ENCODE assay signal across 14 cellular contexts in genomic region chr9:127982912-127983311, GRCh38. TPM values are rescaled to one million over a fixed set of nuclear protein-coding genes. Genes with fewer than 3 reads are reported as not detected.
A peak's percentile ranks its signal among the peaks of the same experiment; 100 is the strongest.
DNase-seq lines count a peak whose midpoint lies in the region; ATAC-seq and TF ChIP-seq lines count a peak whose summit lies in the region.
"Had no signal": no experiment of that assay in that cellular context is flagged by ENCODE, and none has a peak within 500 bp of the region (broad histone marks: within the 10 kb centered on the region; RNA-seq: fewer than 3 reads in every experiment).

No MANE protein-coding gene starts in this region.

- H2AFZ ChIP-seq in OCI-LY7 (ENCODE audit: low read length), result no peak overlapping the region; the same call in 1 of the 2 replicates

- H3K9me3 Mint-ChIP-seq in activated T-cell treated with anti-CD3 and anti-CD28 coated beads, Interleukin-2, amount 50 U/mL, for 4 hours, result no peaks in the 10 kb centered on the region
- H3K9me3 Mint-ChIP-seq in dendritic cell treated with granulocyte-macrophage colony-stimulating factor and Interleukin-4, amounts not matched to agents 40 ng/mL and 50 ng/mL, for 4 days, result no peaks in the 10 kb centered on the region
- H3K9me3 Mint-ChIP-seq: HFFc6 had no signal

- ATAC-seq in activated T-cell treated with anti-CD3 and anti-CD28 coated beads, Interleukin-2, amount 50 U/mL, for 4 hours, result no peak
- ATAC-seq in psoas muscle (no peak), HG03196 (IDR thresholded peaks at IDR 0.05; ENCODE audit: unreplicated experiment) (no peak)

- no peaks in the 10 kb centered on the region for H3K27me3 ChIP-seq in psoas muscle (ENCODE audit: insufficient read depth in 3 of 3, low read length in 2 of 3)
- H3K27me3 ChIP-seq: dorsolateral prefrontal cortex had no signal

- no peaks in the 10 kb centered on the region for H3K9me2 ChIP-seq in OCI-LY7 (ENCODE audit: insufficient read depth, low read length)

- POLR2A ChIA-PET in OCI-LY7 (lab: Charles Lee), result interaction anchor here (0.6 to 3.5 kb wide), 8 partner anchors 12 to 204 kb away, joined by 3 to 25 read pairs (median 6); partner anchors contain the start of gene SH2D3C

- TF ChIP-seq CTCF in OCI-LY7 (conservative IDR thresholded peaks at IDR 0.05; ENCODE audit: low read length) (no peak), psoas muscle (IDR thresholded peaks at IDR 0.05) (no peak)

- peaks cover 10% of the 10 kb centered on the region; the same call in 1 of the 2 replicates for H4K20me1 ChIP-seq in OCI-LY7 (ENCODE audit: insufficient read depth, low read length)

- H3K4me1 ChIP-seq in OCI-LY7 (ENCODE audit: insufficient read depth, low read length, poor library complexity, severe bottlenecking), result peaks cover 65% of the 10 kb centered on the region
- H3K4me1 ChIP-seq in psoas muscle, result peaks cover 36% of the 10 kb centered on the region

- H3K4me3 ChIP-seq in OCI-LY7 (ENCODE audit: low read depth, low read length, poor library complexity, severe bottlenecking), result peak overlapping the region; percentile 47
- no peak overlapping the region for H3K4me3 ChIP-seq in psoas muscle
- H3K4me3 ChIP-seq: dorsolateral prefrontal cortex, thoracic aorta had no signal

- H3K9me3 ChIP-seq in OCI-LY7 (ENCODE audit: low read length) (no peaks in the 10 kb centered on the region), psoas muscle (no peaks in the 10 kb centered on the region)
- H3K9me3 ChIP-seq: thoracic aorta had no signal

- no TSS peak for BruUV-seq in OCI-LY7 (replicated peaks; lab: Mats Ljungman, UMichigan)

- CTCF ChIA-PET in OCI-LY7 (lab: Charles Lee; ENCODE audit: unreplicated experiment), result interaction anchor here (0.8 kb wide), 1 partner anchor 27 kb away, joined by 3 read pairs; no protein-coding TSS in a partner anchor

- H3K4me2 ChIP-seq in OCI-LY7 (ENCODE audit: low read length), result peak overlapping the region; percentile 92

- H3K4me3 Mint-ChIP-seq in activated T-cell treated with anti-CD3 and anti-CD28 coated beads, Interleukin-2, amount 50 U/mL, for 4 hours, result peak overlapping the region; percentile 0
- no peak overlapping the region for H3K4me3 Mint-ChIP-seq in dendritic cell treated with granulocyte-macrophage colony-stimulating factor and Interleukin-4, amounts not matched to agents 40 ng/mL and 50 ng/mL, for 4 days
- H3K4me3 Mint-ChIP-seq: HFFc6 had no signal

- intact Hi-C loops in OCI-LY7 (cut with micrococcal nuclease; ENCODE audit: unreplicated experiment), result loop anchor here (1.0 to 5.0 kb wide), 2 partner anchors 52 to 206 kb away; partner anchors contain the start of gene SH2D3C
- intact Hi-C loops in dendritic cell treated with granulocyte-macrophage colony-stimulating factor and Interleukin-4, amounts not matched to agents 40 ng/mL and 50 ng/mL, for 4 days (cut with micrococcal nuclease), result no loop called here
- intact Hi-C loops in psoas muscle (cut with DNase I), result no loop called here

- peaks cover 36% of the 10 kb centered on the region for H3K79me2 ChIP-seq in OCI-LY7 (ENCODE audit: insufficient read depth, low read depth, low read length)

- H3K36me3 ChIP-seq in OCI-LY7 (ENCODE audit: insufficient read depth, low read length) (peaks cover 17% of the 10 kb centered on the region), psoas muscle (ENCODE audit: insufficient read depth in 1 of 2, low read depth in 1 of 2) (no peaks in the 10 kb centered on the region)
- H3K36me3 ChIP-seq: thoracic aorta had no signal

- no peaks in the 10 kb centered on the region for H3K27me3 Mint-ChIP-seq in activated T-cell treated with anti-CD3 and anti-CD28 coated beads, Interleukin-2, amount 50 U/mL, for 4 hours (ENCODE audit: low read depth)
- H3K27me3 Mint-ChIP-seq in dendritic cell treated with granulocyte-macrophage colony-stimulating factor and Interleukin-4, amounts not matched to agents 40 ng/mL and 50 ng/mL, for 4 days, result peaks cover 20% of the 10 kb centered on the region

- DNase-seq in activated T-cell treated with anti-CD3 and anti-CD28 coated beads, Interleukin-2, amount 50 U/mL, for 4 hours, result no peak
- DNase-seq in activated T-cell treated with anti-CD3 and anti-CD28 coated beads for 4 hours (no peak), OCI-LY7 (ENCODE audit: low spot score) (peak; percentile 47), psoas muscle (no peak), activated gamma-delta T cell treated with Interleukin-2 at 50 U/mL for 16 hours (no peak), NCI-H146 treated with DMSO at 0.1 percent for 48 hours (lab: John Stamatoyannopoulos, UW; ENCODE audit: unreplicated experiment) (no peak)
- DNase-seq: DMS53, dorsolateral prefrontal cortex, HFFc6, NCI-H2081, SHP77 treated with DMSO at 0.1 percent for 48 hours had no signal

- peak overlapping the region; percentile 50 for H3K27ac Mint-ChIP-seq in dendritic cell treated with granulocyte-macrophage colony-stimulating factor and Interleukin-4, amounts not matched to agents 40 ng/mL and 50 ng/mL, for 4 days

- H3K27ac ChIP-seq in OCI-LY7 (ENCODE audit: low read depth, low read length, poor library complexity, severe bottlenecking) (peak overlapping the region; percentile 96), psoas muscle (peak overlapping the region; percentile 10)
- H3K27ac ChIP-seq: dorsolateral prefrontal cortex, thoracic aorta had no signal

- H3K36me3 Mint-ChIP-seq in activated T-cell treated with anti-CD3 and anti-CD28 coated beads, Interleukin-2, amount 50 U/mL, for 4 hours (ENCODE audit: insufficient read depth), result no peaks in the 10 kb centered on the region
- H3K36me3 Mint-ChIP-seq in dendritic cell treated with granulocyte-macrophage colony-stimulating factor and Interleukin-4, amounts not matched to agents 40 ng/mL and 50 ng/mL, for 4 days (ENCODE audit: low read depth), result peaks cover 5% of the 10 kb centered on the region

- WGBS in psoas muscle, 3 donors, result 67 to 82% (median 75%) methylated on average over 1 of the region's 1 CpG

- peaks cover 45% of the 10 kb centered on the region for H3K4me1 Mint-ChIP-seq in activated T-cell treated with anti-CD3 and anti-CD28 coated beads, Interleukin-2, amount 50 U/mL, for 4 hours (ENCODE audit: low read depth)
- H3K4me1 Mint-ChIP-seq in dendritic cell treated with granulocyte-macrophage colony-stimulating factor and Interleukin-4, amounts not matched to agents 40 ng/mL and 50 ng/mL, for 4 days (ENCODE audit: low read depth), result peaks cover 28% of the 10 kb centered on the region

RNA-seq across cellular contexts. Expression of gene EEIG1, which starts 2.1 kb away (rescaled TPM):
- total RNA-seq in activated T-cell treated with anti-CD3 and anti-CD28 coated beads, Interleukin-2, amount 50 U/mL, for 4 hours, result 10 to 100 TPM; 75.5 to 87.3 (median 86.0) TPM
- total RNA-seq in OCI-LY7 (2014; rRNA removed; shearing (Covaris generic)), result 25.8 and 34.7 TPM in 2 replicates
- total RNA-seq in OCI-LY7 (2022) (60.1 and 69.1 TPM in 2 replicates), psoas muscle (10 to 100 TPM in 1 of 4 donors, 1 to 10 TPM in 3; 3.6 to 11.4 (median 8.3) TPM)
- polyA plus RNA-seq in psoas muscle, result 1 to 10 TPM; 3.6 to 6.1 (median 5.1) TPM

RNA-seq across cellular contexts. Expression of gene DPM2, which starts 45.3 kb away (rescaled TPM):
- total RNA-seq in activated T-cell treated with anti-CD3 and anti-CD28 coated beads, Interleukin-2, amount 50 U/mL, for 4 hours, result 10 to 100 TPM; 89.6 to 91.5 (median 89.9) TPM
- total RNA-seq in OCI-LY7 (2014; rRNA removed; shearing (Covaris generic)), result 31.6 and 49.7 TPM in 2 replicates
- 47.7 and 50.7 TPM in 2 replicates for total RNA-seq in OCI-LY7 (2022)
- 10 to 100 TPM in 3 of 4 donors, 1 to 10 TPM in 1; 9.7 to 17.4 (median 12.2) TPM for total RNA-seq in psoas muscle
- 10 to 100 TPM; 16.6 to 39.6 (median 37.1) TPM for polyA plus RNA-seq in psoas muscle

RNA-seq across cellular contexts. Expression of gene PIP5KL1, which starts 52.3 kb away (rescaled TPM):
- 1 to 10 TPM; 2.3 to 3.5 (median 2.8) TPM for total RNA-seq in activated T-cell treated with anti-CD3 and anti-CD28 coated beads, Interleukin-2, amount 50 U/mL, for 4 hours
- total RNA-seq in OCI-LY7 (2014; rRNA removed; shearing (Covaris generic)), result 0.59 and 0.95 TPM in 2 replicates
- total RNA-seq in OCI-LY7 (2022) (4.4 and 4.6 TPM in 2 replicates), psoas muscle (under 1 TPM in 2 of 4 donors, not detected in 2; 0.40 to 0.44 TPM)
- under 1 TPM in 2 of 3 donors, not detected in 1; 0.05 to 0.12 TPM for polyA plus RNA-seq in psoas muscle
